ENCODE assay signal across 7 cellular contexts in genomic region chr2:95158441-95158840, GRCh38. TPM values are rescaled to one million over a fixed set of nuclear protein-coding genes. Genes with fewer than 3 reads are reported as not detected.
DNase-seq lines count a peak whose midpoint lies in the region; ATAC-seq lines count a peak whose summit lies in the region.

No MANE protein-coding gene starts in this region.

- H3K4me1 Mint-ChIP-seq in activated naive CD8-positive, alpha-beta T cell (ENCODE audit: low read depth), result peaks cover 19% of the 10 kb centered on the region
- peaks cover 11 to 20% of the 10 kb centered on the region in 2 donors for H3K4me1 Mint-ChIP-seq in immature natural killer cell
- peaks cover 29% of the 10 kb centered on the region for H3K4me1 Mint-ChIP-seq in stimulated activated naive CD8-positive, alpha-beta T cell treated with anti-CD3 and anti-CD28 coated beads, Interleukin-15, amount 100 ng/mL, for 72 hours

- peak overlapping the region; percentile 46 for H3K27ac Mint-ChIP-seq in activated naive CD8-positive, alpha-beta T cell
- H3K27ac Mint-ChIP-seq in immature natural killer cell, result peak overlapping the region in 2 of 6 donors; percentile 48 to 69
- peak overlapping the region in 1 of 2 donors; percentile 92 for H3K27ac Mint-ChIP-seq in stimulated activated naive CD8-positive, alpha-beta T cell treated with anti-CD3 and anti-CD28 coated beads, Interleukin-15, amount 100 ng/mL, for 72 hours

- H3K27me3 Mint-ChIP-seq in activated naive CD8-positive, alpha-beta T cell, result no peaks in the 10 kb centered on the region
- H3K27me3 Mint-ChIP-seq in immature natural killer cell (ENCODE audit: low read depth in 3 of 3), result peaks cover 0 to 2% (median 1%) of the 10 kb centered on the region in 3 donors
- no peaks in the 10 kb centered on the region for H3K27me3 Mint-ChIP-seq in stimulated activated naive CD8-positive, alpha-beta T cell treated with anti-CD3 and anti-CD28 coated beads, Interleukin-15, amount 100 ng/mL, for 72 hours

- no peak overlapping the region for H3K9ac ChIP-seq in HUES48 (ENCODE audit: low read depth, low read length)

- H3K27me3 ChIP-seq in HUES48 (ENCODE audit: control insufficient read depth, insufficient read depth, low read length), result peaks cover 12% of the 10 kb centered on the region

- no peaks in the 10 kb centered on the region for H3K9me3 ChIP-seq in HUES48 (ENCODE audit: control insufficient read depth, insufficient read depth, low read length)

- ATAC-seq in stimulated activated naive CD8-positive, alpha-beta T cell treated with anti-CD3 and anti-CD28 coated beads, Interleukin-15, amount 100 ng/mL, for 72 hours, result no peak

- H3K4me3 Mint-ChIP-seq in activated naive CD8-positive, alpha-beta T cell, result peak overlapping the region; percentile 79
- peak overlapping the region; percentile 75 to 88 (median 84) for H3K4me3 Mint-ChIP-seq in immature natural killer cell
- peak overlapping the region; percentile 82 to 92 for H3K4me3 Mint-ChIP-seq in stimulated activated naive CD8-positive, alpha-beta T cell treated with anti-CD3 and anti-CD28 coated beads, Interleukin-15, amount 100 ng/mL, for 72 hours

- H3K9me3 Mint-ChIP-seq in activated naive CD8-positive, alpha-beta T cell (ENCODE audit: low read depth), result peaks cover 15% of the 10 kb centered on the region
- peaks cover 0 to 12% (median 3%) of the 10 kb centered on the region in 6 donors for H3K9me3 Mint-ChIP-seq in immature natural killer cell
- peaks cover 10 to 19% of the 10 kb centered on the region in 2 donors for H3K9me3 Mint-ChIP-seq in stimulated activated naive CD8-positive, alpha-beta T cell treated with anti-CD3 and anti-CD28 coated beads, Interleukin-15, amount 100 ng/mL, for 72 hours

- DNase-seq in immature natural killer cell (no peak), posterior vena cava (ENCODE audit: low spot score) (no peak), HPDE6-E6E7 (ENCODE audit: extremely low spot score) (no peak), NCI-H510A (lab: John Stamatoyannopoulos, UW) (no peak)
- DNase-seq in stimulated activated naive CD8-positive, alpha-beta T cell treated with anti-CD3 and anti-CD28 coated beads, Interleukin-15, amount 100 ng/mL, for 72 hours, result no peak

- peaks cover 4% of the 10 kb centered on the region; the same call in 1 of the 2 replicates for H3K4me1 ChIP-seq in HUES48 (ENCODE audit: control insufficient read depth, insufficient read depth, low read length)

- H3K4me3 ChIP-seq in HUES48 (ENCODE audit: low read depth, low read length), result peak overlapping the region; percentile 76

- intact Hi-C loops in posterior vena cava (cut with DNase I), result loop anchor here in 1 of 2 donors (1.0 kb wide), 1 partner anchor 9 kb away; no protein-coding TSS in a partner anchor

- H3K27ac ChIP-seq in HUES48 (ENCODE audit: low read depth, low read length), result no peak overlapping the region

- H3K36me3 Mint-ChIP-seq in activated naive CD8-positive, alpha-beta T cell, result peaks cover 31% of the 10 kb centered on the region
- peaks cover 29 to 36% (median 36%) of the 10 kb centered on the region in 3 donors for H3K36me3 Mint-ChIP-seq in immature natural killer cell

- peaks cover 14% of the 10 kb centered on the region; the same call in 1 of the 2 replicates for H3K36me3 ChIP-seq in HUES48 (ENCODE audit: control insufficient read depth, insufficient read depth, low read length)

RNA-seq across cellular contexts. Expression of gene ZNF514, which starts 1.2 kb away (rescaled TPM):
- polyA plus RNA-seq in immature natural killer cell, result 1 to 10 TPM; 2.5 to 8.4 (median 5.1) TPM
- total RNA-seq in posterior vena cava, result 10 to 100 TPM; 12.2 to 14.9 TPM

RNA-seq across cellular contexts. Expression of gene ZNF2, which starts 7.2 kb away (rescaled TPM):
- 1 to 10 TPM in 2 of 3 donors, not detected in 1; 1.2 to 3.8 TPM for polyA plus RNA-seq in immature natural killer cell
- total RNA-seq in posterior vena cava, result 1 to 10 TPM; 2.2 to 2.7 TPM

RNA-seq across cellular contexts. Expression of gene MRPS5, which starts 36.8 kb away (rescaled TPM):
- 10 to 100 TPM; 26.9 to 35.0 (median 30.5) TPM for polyA plus RNA-seq in immature natural killer cell
- total RNA-seq in posterior vena cava, result 10 to 100 TPM; 32.2 to 33.7 TPM

RNA-seq across cellular contexts. Expression of gene ZNF892, which starts 48.9 kb away (rescaled TPM):
- 1 to 10 TPM in 1 of 3 donors, under 1 TPM in 1, not detected in 1; 0.68 to 1.9 TPM for polyA plus RNA-seq in immature natural killer cell
- 1 to 10 TPM; 4.1 to 4.8 TPM for total RNA-seq in posterior vena cava
